19 cellular contexts compared by ENCODE assay signal in the genomic region with DNA sequence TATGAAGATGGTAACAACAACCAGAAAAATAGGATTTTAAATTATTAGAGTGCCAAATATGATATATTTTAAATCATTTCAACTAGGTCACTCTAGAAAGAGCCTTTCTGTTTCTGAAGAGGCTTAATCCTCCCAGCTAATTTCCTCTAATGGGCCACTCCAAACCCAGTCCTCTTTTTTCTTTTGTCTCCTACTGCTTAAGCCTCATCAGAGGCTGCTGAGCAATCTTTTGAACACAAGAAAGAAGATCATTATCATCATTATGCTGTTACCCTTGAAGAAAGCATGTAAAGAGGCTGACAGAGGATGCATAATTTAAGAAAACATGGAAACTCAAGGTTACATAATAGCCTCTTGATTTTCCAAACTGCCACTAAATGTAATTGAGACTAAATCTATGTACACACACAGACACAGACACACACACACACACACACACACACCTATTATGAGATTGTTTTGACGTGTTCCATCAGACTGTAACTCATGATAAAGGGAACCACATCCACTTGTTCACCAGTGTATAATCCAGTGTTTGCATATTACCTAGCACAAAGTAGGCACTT.
"Had no signal": no experiment of that assay in that cellular context is flagged by ENCODE, and none has a peak within 500 bp of the region (broad histone marks: within the 10 kb centered on the region; RNA-seq: fewer than 3 reads in every experiment).

No MANE protein-coding gene starts in this region.

- H3K4me1 Mint-ChIP-seq: activated naive CD4-positive, alpha-beta T cell treated with anti-CD3 and anti-CD28 coated beads, Interleukin-2, amount 50 U/mL, for 24 hours; stimulated activated naive B cell treated with anti-CD40 and anti-IgM and Interleukin-4, amounts not matched to agents 10 μg/mL and 1 μg/mL and 100 μg/mL, for 72 hours had no signal

- H3K27ac Mint-ChIP-seq: activated CD8-positive, alpha-beta T cell treated with anti-CD3 and anti-CD28 coated beads for 36 hours; activated naive CD4-positive, alpha-beta T cell treated with anti-CD3 and anti-CD28 coated beads, Interleukin-2, amount 50 U/mL, for 24 hours; stimulated activated naive B cell treated with anti-CD40 and anti-IgM and Interleukin-4, amounts not matched to agents 10 μg/mL and 1 μg/mL and 100 μg/mL, for 72 hours had no signal

- H3K27me3 Mint-ChIP-seq: activated CD8-positive, alpha-beta T cell treated with anti-CD3 and anti-CD28 coated beads for 36 hours; activated naive CD4-positive, alpha-beta T cell treated with anti-CD3 and anti-CD28 coated beads, Interleukin-2, amount 50 U/mL, for 24 hours; stimulated activated naive B cell treated with anti-CD40 and anti-IgM and Interleukin-4, amounts not matched to agents 10 μg/mL and 1 μg/mL and 100 μg/mL, for 72 hours had no signal

- H3K4me3 Mint-ChIP-seq: activated CD8-positive, alpha-beta T cell treated with anti-CD3 and anti-CD28 coated beads for 36 hours; activated naive CD4-positive, alpha-beta T cell treated with anti-CD3 and anti-CD28 coated beads, Interleukin-2, amount 50 U/mL, for 24 hours; activated T-cell treated with anti-CD3 and anti-CD28 coated beads, Interleukin-2, amount 50 U/mL, for 4 hours; neural crest cell; stimulated activated naive B cell treated with anti-CD40 and anti-IgM and Interleukin-4, amounts not matched to agents 10 μg/mL and 1 μg/mL and 100 μg/mL, for 72 hours had no signal

- H3K27me3 ChIP-seq: adrenal gland, cardiac muscle cell, pancreas, tibial artery, uterus had no signal

- H3K36me3 Mint-ChIP-seq: activated naive CD4-positive, alpha-beta T cell treated with anti-CD3 and anti-CD28 coated beads, Interleukin-2, amount 50 U/mL, for 24 hours; stimulated activated naive B cell treated with anti-CD40 and anti-IgM and Interleukin-4, amounts not matched to agents 10 μg/mL and 1 μg/mL and 100 μg/mL, for 72 hours had no signal

- DNase-seq: activated CD8-positive, alpha-beta T cell treated with anti-CD3 and anti-CD28 coated beads for 36 hours; activated effector memory CD4-positive, alpha-beta T cell treated with anti-CD3 and anti-CD28 coated beads, Interleukin-2, amount 50 U/mL, for 16 hours; activated T-cell treated with anti-CD3 and anti-CD28 coated beads, Interleukin-2, amount 50 U/mL, for 4 hours; adrenal gland; foreskin melanocyte; head of caudate nucleus; left cardiac atrium; midbrain; pancreas; stimulated activated CD4-positive, alpha-beta T cell treated with anti-CD3 and anti-CD28 coated beads, Interleukin-15, amount 100 ng/mL, for 24 hours; stimulated activated CD4-positive, alpha-beta T cell treated with anti-CD3 and anti-CD28 coated beads, Interleukin-4, amount 100 ng/mL, for 1 hour; stimulated activated naive B cell treated with anti-CD40 and anti-IgM and Interleukin-4, amounts not matched to agents 10 μg/mL and 1 μg/mL and 100 μg/mL, for 72 hours; tibial artery; uterus had no signal

- H3K27ac ChIP-seq: adrenal gland, cardiac muscle cell, epithelial cell of prostate, pancreas, tibial artery, uterus had no signal

- H3K4me1 ChIP-seq: adrenal gland, pancreas, tibial artery, uterus had no signal

- H3K9me3 Mint-ChIP-seq: activated CD8-positive, alpha-beta T cell treated with anti-CD3 and anti-CD28 coated beads for 36 hours; activated T-cell treated with anti-CD3 and anti-CD28 coated beads, Interleukin-2, amount 50 U/mL, for 4 hours had no signal

- ATAC-seq: activated CD8-positive, alpha-beta T cell treated with anti-CD3 and anti-CD28 coated beads for 36 hours; activated T-cell treated with anti-CD3 and anti-CD28 coated beads, Interleukin-2, amount 50 U/mL, for 4 hours; left cardiac atrium; pancreas; stimulated activated naive B cell treated with anti-CD40 and anti-IgM and Interleukin-4, amounts not matched to agents 10 μg/mL and 1 μg/mL and 100 μg/mL, for 72 hours had no signal

- H3K9me3 ChIP-seq: adrenal gland, pancreas, tibial artery, uterus had no signal

- H3K4me3 ChIP-seq: adrenal gland, cardiac muscle cell, lung, pancreas, tibial artery, uterus had no signal

- H3K36me3 ChIP-seq: adrenal gland, cardiac muscle cell, pancreas, tibial artery, uterus had no signal
